ENCODE assay signal across 13 cellular contexts in genomic region chr3:56787258-56787777, GRCh38. TPM values are rescaled to one million over a fixed set of nuclear protein-coding genes. Genes with fewer than 3 reads are reported as not detected.
DNase-seq lines count a peak whose midpoint lies in the region; ATAC-seq and TF ChIP-seq lines count a peak whose summit lies in the region.
"Had no signal": no experiment of that assay in that cellular context is flagged by ENCODE, and none has a peak within 500 bp of the region (broad histone marks: within the 10 kb centered on the region; RNA-seq: fewer than 3 reads in every experiment).

No MANE protein-coding gene starts in this region.

- peak overlapping the region; percentile 21 for H3K4me3 Mint-ChIP-seq in activated T-cell treated with anti-CD3 and anti-CD28 coated beads, Interleukin-2, amount 50 U/mL, for 24 hours
- H3K4me3 Mint-ChIP-seq in stimulated activated naive CD8-positive, alpha-beta T cell treated with anti-CD3 and anti-CD28 coated beads, Interleukin-15, amount 100 ng/mL, for 72 hours: peak overlapping the region; percentile 42 to 67
- no peak overlapping the region for H3K4me3 Mint-ChIP-seq in HFFc6
- H3K4me3 Mint-ChIP-seq: neural crest cell had no signal

- H4K20me1 ChIP-seq in OCI-LY3 (ENCODE audit: insufficient read depth, low read length): no peaks in the 10 kb centered on the region

- no peak overlapping the region for H2AFZ ChIP-seq in OCI-LY3 (ENCODE audit: low read depth, low read length)

- H3K9me3 Mint-ChIP-seq in activated T-cell treated with anti-CD3 and anti-CD28 coated beads, Interleukin-2, amount 50 U/mL, for 24 hours: no peaks in the 10 kb centered on the region
- no peaks in the 10 kb centered on the region for H3K9me3 Mint-ChIP-seq in stimulated activated naive CD8-positive, alpha-beta T cell treated with anti-CD3 and anti-CD28 coated beads, Interleukin-15, amount 100 ng/mL, for 72 hours
- H3K9me3 Mint-ChIP-seq in HFFc6: no peaks in the 10 kb centered on the region
- H3K9me3 Mint-ChIP-seq: neural crest cell had no signal

- no peaks in the 10 kb centered on the region for H3K9me3 ChIP-seq in OCI-LY3 (ENCODE audit: insufficient read depth, low read length)
- no peaks in the 10 kb centered on the region for H3K9me3 ChIP-seq in effector memory CD4-positive, alpha-beta T cell (ENCODE audit: control insufficient read depth, low read length)
- H3K9me3 ChIP-seq: SJCRH30 had no signal

- H3K36me3 Mint-ChIP-seq in activated T-cell treated with anti-CD3 and anti-CD28 coated beads, Interleukin-2, amount 50 U/mL, for 24 hours (ENCODE audit: low read depth): peaks cover 51% of the 10 kb centered on the region
- no peaks in the 10 kb centered on the region for H3K36me3 Mint-ChIP-seq in HFFc6 (ENCODE audit: low read depth)

- H3K27me3 ChIP-seq in OCI-LY3 (ENCODE audit: low read depth, low read length): no peaks in the 10 kb centered on the region
- no peaks in the 10 kb centered on the region for H3K27me3 ChIP-seq in effector memory CD4-positive, alpha-beta T cell (replicated peaks; ENCODE audit: control insufficient read depth, insufficient read depth, low read length, poor library complexity, severe bottlenecking)
- H3K27me3 ChIP-seq: SJCRH30 had no signal

- no peak overlapping the region for H3K27ac ChIP-seq in OCI-LY3 (ENCODE audit: low read length)
- peak overlapping the region; percentile 63 for H3K27ac ChIP-seq in effector memory CD4-positive, alpha-beta T cell (ENCODE audit: insufficient read depth, low read length, poor library complexity, severe bottlenecking)
- H3K27ac ChIP-seq: SJCRH30 had no signal

- H3K79me2 ChIP-seq in OCI-LY3 (ENCODE audit: low read length): peaks cover under 1% of the 10 kb centered on the region; the same call in 1 of the 2 replicates

- in situ Hi-C loops in GM13976 (cut with MboI; ENCODE audit: low sequenced_read_pairs, unreplicated experiment): no loop called here

- no peaks in the 10 kb centered on the region for H3K36me3 ChIP-seq in OCI-LY3 (replicated peaks; ENCODE audit: low read depth, low read length)
- H3K36me3 ChIP-seq in effector memory CD4-positive, alpha-beta T cell (ENCODE audit: control insufficient read depth, insufficient read depth, low read length): no peaks in the 10 kb centered on the region
- H3K36me3 ChIP-seq: SJCRH30 had no signal

- H3K4me1 Mint-ChIP-seq in activated T-cell treated with anti-CD3 and anti-CD28 coated beads, Interleukin-2, amount 50 U/mL, for 24 hours (ENCODE audit: low read depth): peaks cover 98% of the 10 kb centered on the region
- peaks cover 100% of the 10 kb centered on the region for H3K4me1 Mint-ChIP-seq in stimulated activated naive CD8-positive, alpha-beta T cell treated with anti-CD3 and anti-CD28 coated beads, Interleukin-15, amount 100 ng/mL, for 72 hours
- H3K4me1 Mint-ChIP-seq in HFFc6 (ENCODE audit: low read depth): peaks cover 27% of the 10 kb centered on the region

- no peak for DNase-seq in activated T-cell treated with anti-CD3 and anti-CD28 coated beads, Interleukin-2, amount 50 U/mL, for 24 hours
- no peak for DNase-seq in activated T-cell treated with anti-CD3 and anti-CD28 coated beads, Interleukin-2, amount 50 U/mL, for 1 hour
- DNase-seq in effector memory CD4-positive, alpha-beta T cell: no peak
- no peak for DNase-seq in stimulated activated naive CD8-positive, alpha-beta T cell treated with anti-CD3 and anti-CD28 coated beads, Interleukin-15, amount 100 ng/mL, for 72 hours
- DNase-seq in GM13976 (ENCODE audit: low spot score) (no peak), HFFc6 (no peak), A172 (ENCODE audit: low spot score) (no peak)
- DNase-seq: cortex of kidney; NCI-H524 treated with DMSO at 0.1 percent for 48 hours; SJCRH30; stimulated activated CD4-positive, alpha-beta T cell treated with anti-CD3 and anti-CD28 coated beads, Interleukin-12 subunit alpha, Interleukin-12 subunit beta, amount 100 ng/mL, for 4 hours had no signal

- no peaks in the 10 kb centered on the region for H3K27me3 Mint-ChIP-seq in activated T-cell treated with anti-CD3 and anti-CD28 coated beads, Interleukin-2, amount 50 U/mL, for 24 hours
- no peaks in the 10 kb centered on the region for H3K27me3 Mint-ChIP-seq in stimulated activated naive CD8-positive, alpha-beta T cell treated with anti-CD3 and anti-CD28 coated beads, Interleukin-15, amount 100 ng/mL, for 72 hours
- H3K27me3 Mint-ChIP-seq in HFFc6 (ENCODE audit: insufficient read depth): peaks cover 4% of the 10 kb centered on the region

- H3K27ac Mint-ChIP-seq in activated T-cell treated with anti-CD3 and anti-CD28 coated beads, Interleukin-2, amount 50 U/mL, for 24 hours: peak overlapping the region; percentile 96
- peak overlapping the region; percentile 63 for H3K27ac Mint-ChIP-seq in stimulated activated naive CD8-positive, alpha-beta T cell treated with anti-CD3 and anti-CD28 coated beads, Interleukin-15, amount 100 ng/mL, for 72 hours
- no peak overlapping the region for H3K27ac Mint-ChIP-seq in HFFc6

- peaks cover 72% of the 10 kb centered on the region for H3K4me1 ChIP-seq in OCI-LY3 (ENCODE audit: low read length)
- peaks cover 99% of the 10 kb centered on the region for H3K4me1 ChIP-seq in effector memory CD4-positive, alpha-beta T cell (ENCODE audit: control insufficient read depth, insufficient read depth, low read length, poor library complexity, severe bottlenecking)

- no peak overlapping the region for H3K9ac ChIP-seq in OCI-LY3 (ENCODE audit: low read length)

- H3K4me3 ChIP-seq in OCI-LY3 (ENCODE audit: low read length): no peak overlapping the region
- no peak overlapping the region for H3K4me3 ChIP-seq in effector memory CD4-positive, alpha-beta T cell (ENCODE audit: insufficient read depth, low read depth, low read length, poor library complexity, severe bottlenecking)
- H3K4me3 ChIP-seq: SJCRH30 had no signal

- peak overlapping the region; percentile 11 for H3K4me2 ChIP-seq in OCI-LY3 (ENCODE audit: low read length)

- TF ChIP-seq CTCF in OCI-LY3 (IDR thresholded peaks at IDR 0.05; ENCODE audit: low read depth, low read length) (no peak), GM13976 (IDR thresholded peaks at IDR 0.05; ENCODE audit: borderline replicate concordance, control extremely low read depth, extremely low read depth, insufficient read depth, missing control alignments) (no peak), HFFc6 (IDR thresholded peaks at IDR 0.05) (no peak)

- no peak for ATAC-seq in stimulated activated naive CD8-positive, alpha-beta T cell treated with anti-CD3 and anti-CD28 coated beads, Interleukin-15, amount 100 ng/mL, for 72 hours

RNA-seq across cellular contexts. Expression of gene ARHGEF3, which starts 14.4 kb away (rescaled TPM):
- total RNA-seq in HFFc6 (2021; fragmentation: NEBNext Ultra II Directional; extraction: Animal tissue kit (Norgen Biotek cat#: 25700)): 1 to 10 TPM; 1.7 to 5.9 (median 2.4) TPM
- total RNA-seq in A172 (2014; rRNA removed; shearing (Covaris generic)): 10.4 and 14.4 TPM in 2 replicates
